In genomic region chr17:56897646-56898424, GRCh38 we compare ENCODE assay signal across 15 cellular contexts. TPM values are rescaled to one million over a fixed set of nuclear protein-coding genes. Genes with fewer than 3 reads are reported as not detected.
DNase-seq lines count a peak whose midpoint lies in the region; ATAC-seq and TF ChIP-seq lines count a peak whose summit lies in the region.
"Had no signal": no experiment of that assay in that cellular context is flagged by ENCODE, and none has a peak within 500 bp of the region (broad histone marks: within the 10 kb centered on the region; RNA-seq: fewer than 3 reads in every experiment).

No MANE protein-coding gene starts in this region.

- no peaks in the 10 kb centered on the region for H3K79me2 ChIP-seq in OCI-LY1 (ENCODE audit: insufficient read depth, low read length)

- no peaks in the 10 kb centered on the region for H3K9me3 Mint-ChIP-seq in activated CD4-positive, alpha-beta T cell treated with anti-CD3 and anti-CD28 coated beads, Interleukin-2, amount 10 ng/mL, durations not matched to agents 24 days and 14 days
- H3K9me3 Mint-ChIP-seq in naive thymus-derived CD8-positive, alpha-beta T cell, result no peaks in the 10 kb centered on the region

- peak overlapping the region; percentile 33; the same call in 1 of the 2 replicates for H3K4me2 ChIP-seq in OCI-LY1 (ENCODE audit: low read length)
- H3K4me2 ChIP-seq: SK-N-SH had no signal

- no peak overlapping the region for H3K4me3 ChIP-seq in OCI-LY1 (ENCODE audit: low read depth, low read length, poor library complexity, severe bottlenecking)
- H3K4me3 ChIP-seq: adrenal gland, suprapubic skin had no signal

- H3K27ac Mint-ChIP-seq in activated CD4-positive, alpha-beta T cell treated with anti-CD3 and anti-CD28 coated beads, Interleukin-2, amount 10 ng/mL, durations not matched to agents 24 days and 14 days, result peak overlapping the region; percentile 30
- peak overlapping the region in 7 of 10 donors; percentile 29 to 82 (median 60) for H3K27ac Mint-ChIP-seq in naive thymus-derived CD8-positive, alpha-beta T cell

- POLR2A ChIA-PET in naive thymus-derived CD8-positive, alpha-beta T cell (lab: Charles Lee), result no interaction called here

- H2AFZ ChIP-seq in OCI-LY1 (ENCODE audit: low read length), result no peak overlapping the region
- H2AFZ ChIP-seq: parathyroid adenoma had no signal

- H3K27ac ChIP-seq in OCI-LY1 (ENCODE audit: low read depth, low read length, poor library complexity, severe bottlenecking), result peak overlapping the region; percentile 22
- H3K27ac ChIP-seq: adrenal gland, parathyroid adenoma, suprapubic skin had no signal

- intact Hi-C loops in activated CD4-positive, alpha-beta T cell treated with anti-CD3 and anti-CD28 coated beads, Interleukin-2, amount 10 ng/mL, durations not matched to agents 24 days and 14 days (cut with micrococcal nuclease), result no loop called here

- peaks cover 20% of the 10 kb centered on the region for H3K4me1 ChIP-seq in OCI-LY1 (ENCODE audit: insufficient read depth, low read length, severe bottlenecking)
- H3K4me1 ChIP-seq: adrenal gland, parathyroid adenoma, suprapubic skin had no signal

- no peak for TF ChIP-seq CTCF in OCI-LY1 (IDR thresholded peaks at IDR 0.05; ENCODE audit: low read length)

- H3F3A ChIP-seq in OCI-LY1 (ENCODE audit: insufficient read depth, low read length), result no peaks in the 10 kb centered on the region

- no peaks in the 10 kb centered on the region for H3K27me3 Mint-ChIP-seq in activated CD4-positive, alpha-beta T cell treated with anti-CD3 and anti-CD28 coated beads, Interleukin-2, amount 10 ng/mL, durations not matched to agents 24 days and 14 days
- H3K27me3 Mint-ChIP-seq in naive thymus-derived CD8-positive, alpha-beta T cell, result no peaks in the 10 kb centered on the region

- no peak for DNase-seq in activated CD4-positive, alpha-beta T cell treated with anti-CD3 and anti-CD28 coated beads, Interleukin-2, amount 10 ng/mL, durations not matched to agents 24 days and 14 days
- DNase-seq in activated CD4-positive, alpha-beta T cell treated with anti-CD3 and anti-CD28 coated beads for 48 hours, result no peak
- DNase-seq in naive thymus-derived CD8-positive, alpha-beta T cell, result no peak
- DNase-seq in iPS-NIHi11 (ENCODE audit: low spot score), result no peak
- DNase-seq: adrenal gland; NCI-H1048; NCI-H82; SK-N-SH; stimulated activated CD4-positive, alpha-beta T cell treated with anti-CD3 and anti-CD28 coated beads, Interleukin-4, amount 100 ng/mL, for 4 hours had no signal

- peaks cover 84% of the 10 kb centered on the region for H3K36me3 ChIP-seq in OCI-LY1 (ENCODE audit: insufficient read depth, low read length)

- H3K4me3 Mint-ChIP-seq in activated CD4-positive, alpha-beta T cell treated with anti-CD3 and anti-CD28 coated beads, Interleukin-2, amount 10 ng/mL, durations not matched to agents 24 days and 14 days, result no peak overlapping the region
- H3K4me3 Mint-ChIP-seq in naive thymus-derived CD8-positive, alpha-beta T cell, result no peak overlapping the region

- no peaks in the 10 kb centered on the region for H3K9me3 ChIP-seq in OCI-LY1 (ENCODE audit: low read length)
- H3K9me3 ChIP-seq: adrenal gland, SK-N-SH, suprapubic skin had no signal

- no peaks in the 10 kb centered on the region for H3K9me2 ChIP-seq in OCI-LY1 (ENCODE audit: low read depth, low read length)
- H3K9me2 ChIP-seq: SK-N-SH had no signal

- peaks cover 28% of the 10 kb centered on the region for H3K4me1 Mint-ChIP-seq in activated CD4-positive, alpha-beta T cell treated with anti-CD3 and anti-CD28 coated beads, Interleukin-2, amount 10 ng/mL, durations not matched to agents 24 days and 14 days
- peaks cover 0 to 10% (median 8%) of the 10 kb centered on the region in 4 donors for H3K4me1 Mint-ChIP-seq in naive thymus-derived CD8-positive, alpha-beta T cell

- H3K27me3 ChIP-seq in OCI-LY1 (ENCODE audit: insufficient read depth, low read length), result no peaks in the 10 kb centered on the region
- H3K27me3 ChIP-seq: adrenal gland, suprapubic skin had no signal

- peaks cover 85% of the 10 kb centered on the region for H3K36me3 Mint-ChIP-seq in activated CD4-positive, alpha-beta T cell treated with anti-CD3 and anti-CD28 coated beads, Interleukin-2, amount 10 ng/mL, durations not matched to agents 24 days and 14 days (ENCODE audit: low read depth)
- H3K36me3 Mint-ChIP-seq in naive thymus-derived CD8-positive, alpha-beta T cell, result peaks cover 3 to 87% (median 35%) of the 10 kb centered on the region in 3 donors

- H4K20me1 ChIP-seq in OCI-LY1 (ENCODE audit: insufficient read depth, low read length), result no peaks in the 10 kb centered on the region

- ATAC-seq in GM21515 (IDR thresholded peaks at IDR 0.05; ENCODE audit: unreplicated experiment) (peak; percentile 49), HG02870 (IDR thresholded peaks at IDR 0.05; ENCODE audit: unreplicated experiment) (no peak), HG03108 (IDR thresholded peaks at IDR 0.05; ENCODE audit: unreplicated experiment) (no peak)
- no peak for ATAC-seq in naive thymus-derived CD8-positive, alpha-beta T cell

- no peak overlapping the region for H3K9ac ChIP-seq in OCI-LY1 (ENCODE audit: low read length)
- H3K9ac ChIP-seq: parathyroid adenoma, SK-N-SH had no signal

RNA-seq across cellular contexts. Expression of gene TRIM25, which starts 16.0 kb away (rescaled TPM):
- total RNA-seq in activated CD4-positive, alpha-beta T cell treated with anti-CD3 and anti-CD28 coated beads, Interleukin-2, amount 10 ng/mL, durations not matched to agents 24 days and 14 days, result 88.8 and 99.8 TPM in 2 replicates
- 10 to 100 TPM; 59.9 to 63.9 TPM for total RNA-seq in naive thymus-derived CD8-positive, alpha-beta T cell
- polyA plus RNA-seq in naive thymus-derived CD8-positive, alpha-beta T cell, result 1 to 10 TPM; 5.1 to 5.4 (median 5.2) TPM
